8 cellular contexts compared by ENCODE assay signal in the genomic region with DNA sequence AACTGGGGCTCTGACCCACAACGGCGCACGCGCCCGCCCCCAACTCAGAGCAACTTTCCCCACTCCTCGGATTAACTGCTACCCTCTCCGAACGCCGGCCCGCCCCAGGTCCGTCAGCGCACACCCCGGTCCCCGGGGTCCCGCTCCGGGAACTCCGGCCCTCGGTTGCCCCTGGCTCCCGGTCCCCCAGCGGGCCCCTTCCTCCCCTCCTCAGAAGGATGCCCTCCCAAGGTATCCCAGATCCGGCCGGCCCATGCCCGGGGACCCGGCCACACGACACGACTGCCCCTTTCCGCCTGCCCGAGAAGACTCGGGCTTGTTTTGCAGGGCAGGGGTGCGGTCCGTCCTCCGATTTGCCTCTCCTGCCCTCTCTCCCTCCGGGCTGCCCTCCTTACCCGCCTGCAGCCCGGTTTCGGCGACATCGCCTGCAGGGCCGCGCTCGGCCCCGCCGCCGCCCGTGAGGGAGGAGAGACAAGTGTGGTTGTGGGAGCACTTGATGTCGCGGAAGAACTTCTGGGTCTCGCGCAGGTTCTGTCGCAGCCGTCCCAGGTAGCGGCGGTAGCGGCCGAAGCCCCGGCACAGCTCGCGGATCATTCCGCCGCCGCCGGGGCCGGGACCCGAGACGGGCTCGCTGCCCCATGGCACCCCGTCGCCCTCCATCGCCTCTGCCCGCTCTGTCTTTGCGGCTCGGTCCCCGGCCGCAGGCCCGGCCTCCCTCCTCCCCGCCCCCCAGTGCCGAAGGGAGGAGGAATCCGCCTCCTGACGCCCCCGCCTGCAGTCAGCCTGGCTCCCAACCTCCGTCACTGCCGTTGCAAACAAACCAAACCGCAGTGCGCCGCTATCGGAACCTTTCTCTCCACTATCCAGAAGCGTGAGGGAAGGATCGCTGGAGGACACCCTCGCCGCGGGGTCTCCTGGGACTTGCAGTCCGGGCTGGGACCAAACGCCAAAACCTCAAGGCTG. TPM values are rescaled to one million over a fixed set of nuclear protein-coding genes. Genes with fewer than 3 reads are reported as not detected.
DNase-seq lines count a peak whose midpoint lies in the region; ATAC-seq and TF ChIP-seq lines count a peak whose summit lies in the region.

A gene with protein sequence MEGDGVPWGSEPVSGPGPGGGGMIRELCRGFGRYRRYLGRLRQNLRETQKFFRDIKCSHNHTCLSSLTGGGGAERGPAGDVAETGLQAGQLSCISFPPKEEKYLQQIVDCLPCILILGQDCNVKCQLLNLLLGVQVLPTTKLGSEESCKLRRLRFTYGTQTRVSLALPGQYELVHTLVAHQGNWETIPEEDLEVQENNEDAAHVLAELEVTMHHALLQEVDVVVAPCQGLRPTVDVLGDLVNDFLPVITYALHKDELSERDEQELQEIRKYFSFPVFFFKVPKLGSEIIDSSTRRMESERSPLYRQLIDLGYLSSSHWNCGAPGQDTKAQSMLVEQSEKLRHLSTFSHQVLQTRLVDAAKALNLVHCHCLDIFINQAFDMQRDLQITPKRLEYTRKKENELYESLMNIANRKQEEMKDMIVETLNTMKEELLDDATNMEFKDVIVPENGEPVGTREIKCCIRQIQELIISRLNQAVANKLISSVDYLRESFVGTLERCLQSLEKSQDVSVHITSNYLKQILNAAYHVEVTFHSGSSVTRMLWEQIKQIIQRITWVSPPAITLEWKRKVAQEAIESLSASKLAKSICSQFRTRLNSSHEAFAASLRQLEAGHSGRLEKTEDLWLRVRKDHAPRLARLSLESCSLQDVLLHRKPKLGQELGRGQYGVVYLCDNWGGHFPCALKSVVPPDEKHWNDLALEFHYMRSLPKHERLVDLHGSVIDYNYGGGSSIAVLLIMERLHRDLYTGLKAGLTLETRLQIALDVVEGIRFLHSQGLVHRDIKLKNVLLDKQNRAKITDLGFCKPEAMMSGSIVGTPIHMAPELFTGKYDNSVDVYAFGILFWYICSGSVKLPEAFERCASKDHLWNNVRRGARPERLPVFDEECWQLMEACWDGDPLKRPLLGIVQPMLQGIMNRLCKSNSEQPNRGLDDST (minus strand): TSS at position 827 of the 963 bp plus-strand sequence. CDS start 167 bp downstream, at position 660.

- no TSS peak for BruUV-seq in A673 (replicated peaks; lab: Mats Ljungman, UMichigan)

- H3K4me3 ChIP-seq in A673 (ENCODE audit: low read depth, low read length, poor library complexity, severe bottlenecking) (peak within 1 kb of the TSS; percentile 95), WERI-Rb-1 (ENCODE audit: low read depth, low read length) (peak within 1 kb of the TSS; percentile 75), breast epithelium (peak within 1 kb of the TSS; percentile 70 to 99 (median 97)), iPS-18c (ENCODE audit: insufficient read depth, low read depth, low read length) (peak within 1 kb of the TSS; percentile 92), skeletal muscle tissue (ENCODE audit: low read length in 3 of 3) (peak within 1 kb of the TSS; percentile 83 to 97 (median 91))

- peak within 1 kb of the TSS; percentile 78 for H3K27ac ChIP-seq in A673 (ENCODE audit: low read depth, low read length, poor library complexity, severe bottlenecking)
- peak within 1 kb of the TSS; percentile 90 for H3K27ac ChIP-seq in WERI-Rb-1
- peak within 1 kb of the TSS; percentile 94 to 96 for H3K27ac ChIP-seq in breast epithelium
- H3K27ac ChIP-seq in skeletal muscle tissue (ENCODE audit: low read depth, low read length), result peak within 1 kb of the TSS; percentile 89

- H3K4me1 ChIP-seq in A673 (ENCODE audit: insufficient read depth, low read length, poor library complexity, severe bottlenecking) (peaks cover 5% of the 10 kb centered on the region), breast epithelium (no peaks in the 10 kb centered on the region), skeletal muscle tissue (ENCODE audit: control insufficient read depth in 3 of 3, insufficient read depth in 3 of 3, low read length in 3 of 3) (peaks cover 12 to 24% (median 12%) of the 10 kb centered on the region in 3 donors)

- DNase-seq in A673 (ENCODE audit: low spot score) (peak; percentile 98), NCI-H2196 (lab: John Stamatoyannopoulos, UW; ENCODE audit: unreplicated experiment) (peak; percentile 91), WERI-Rb-1 (peak; percentile 100), breast epithelium (ENCODE audit: low spot score in 2 of 2) (peak; percentile 91 to 92)

- POLR2A ChIA-PET in A673 (lab: Charles Lee; ENCODE audit: low non-redundant PET), result no interaction called here

- H3K27me3 ChIP-seq in A673 (replicated peaks; ENCODE audit: insufficient read depth, low read depth, low read length, poor library complexity) (no peaks in the 10 kb centered on the region), WERI-Rb-1 (ENCODE audit: insufficient read depth, low read depth, severe bottlenecking) (no peaks in the 10 kb centered on the region), breast epithelium (no peaks in the 10 kb centered on the region), skeletal muscle tissue (ENCODE audit: control insufficient read depth in 3 of 3, insufficient read depth in 3 of 3, low read length in 3 of 3) (no peaks in the 10 kb centered on the region)

- TF ChIP-seq CTCF in A673 (conservative IDR thresholded peaks at IDR 0.05; ENCODE audit: low read depth, low read length) (no peak), WERI-Rb-1 (IDR thresholded peaks at IDR 0.05; ENCODE audit: low read depth, low read length) (peak; percentile 37; the same call in 1 of the 2 replicates), breast epithelium (IDR thresholded peaks at IDR 0.05) (no peak)

- no peak for TF ChIP-seq POLR2A in breast epithelium (IDR thresholded peaks at IDR 0.05)

- H3K9me3 ChIP-seq in A673 (ENCODE audit: low read depth, low read length, poor library complexity, severe bottlenecking), result no peaks in the 10 kb centered on the region
- no peaks in the 10 kb centered on the region for H3K9me3 ChIP-seq in WERI-Rb-1 (ENCODE audit: severe bottlenecking)
- H3K9me3 ChIP-seq in breast epithelium, result no peaks in the 10 kb centered on the region
- H3K9me3 ChIP-seq in iPS-18c (ENCODE audit: control insufficient read depth, insufficient read depth, low read length), result no peaks in the 10 kb centered on the region
- no peaks in the 10 kb centered on the region for H3K9me3 ChIP-seq in skeletal muscle tissue (ENCODE audit: control insufficient read depth in 3 of 3, low read length in 3 of 3)

- CTCF ChIA-PET in A673 (lab: Charles Lee), result no interaction called here

- ATAC-seq in GM18867 (IDR thresholded peaks at IDR 0.05; ENCODE audit: unreplicated experiment) (peak; percentile 85), HG03103 (IDR thresholded peaks at IDR 0.05; ENCODE audit: low read depth, unreplicated experiment) (peak; percentile 74)

- no peaks in the 10 kb centered on the region for H3K36me3 ChIP-seq in A673 (ENCODE audit: insufficient read depth, low read length, poor library complexity, severe bottlenecking)
- H3K36me3 ChIP-seq in WERI-Rb-1, result peaks cover 5% of the 10 kb centered on the region; the same call in 1 of the 2 replicates
- H3K36me3 ChIP-seq in breast epithelium, result no peaks in the 10 kb centered on the region
- H3K36me3 ChIP-seq in skeletal muscle tissue (ENCODE audit: control insufficient read depth in 3 of 3, insufficient read depth in 3 of 3, low read length in 3 of 3), result no peaks in the 10 kb centered on the region

- H3K9ac ChIP-seq in skeletal muscle tissue (ENCODE audit: low read depth in 1 of 3, low read length in 3 of 3), result peak within 1 kb of the TSS; percentile 89 to 96 (median 92)

- intact Hi-C loops in A673 (cut with micrococcal nuclease; ENCODE audit: unreplicated experiment), result no loop called here
- intact Hi-C loops in breast epithelium (cut with DNase I; ENCODE audit: low total_unique reads), result no loop called here

RNA-seq across cellular contexts. Expression of the gene that starts here (rescaled TPM):
- total RNA-seq in A673 (2021), result 7.1 and 7.5 TPM in 2 replicates
- 10 to 100 TPM; 10.2 to 19.3 (median 12.5) TPM for total RNA-seq in breast epithelium
- total RNA-seq in skeletal muscle tissue, result 10.4 TPM

Comparison
In these comparisons a context has a peak if more than half of its experiments do, and no peak if none do; other contexts are left out.
1. Peak in every context shown above with its lines: DNase-seq, ATAC-seq, H3K4me3 ChIP-seq and H3K27ac ChIP-seq.